8 cellular contexts compared by ENCODE assay signal in genomic region chr15:55279746-55280351, GRCh38. TPM values are rescaled to one million over a fixed set of nuclear protein-coding genes. Genes with fewer than 3 reads are reported as not detected.
A peak's percentile ranks its signal among the peaks of the same experiment; 100 is the strongest.
DNase-seq lines count a peak whose midpoint lies in the region; ATAC-seq and TF ChIP-seq lines count a peak whose summit lies in the region.

No MANE protein-coding gene starts in this region.

- 32 to 92% methylated on average over 4 of the region's 4 CpGs for WGBS in gastroesophageal sphincter (ENCODE audit: low coverage in 1 of 2), 2 donors

- H3K36me3 Mint-ChIP-seq in IgD-negative memory B cell: peaks cover 3% of the 10 kb centered on the region
- H3K36me3 Mint-ChIP-seq in activated CD4-positive, alpha-beta memory T cell treated with anti-CD3 and anti-CD28 coated beads for 36 hours: peaks cover 41% of the 10 kb centered on the region
- H3K36me3 Mint-ChIP-seq in stimulated activated naive B cell treated with anti-CD40 and anti-IgM and Interleukin-4, amounts not matched to agents 10 μg/mL and 1 μg/mL and 100 μg/mL, for 72 hours: peaks cover 6 to 29% of the 10 kb centered on the region in 2 donors

- DNase-seq in Daoy (ENCODE audit: low read depth) (peak; percentile 74), foreskin fibroblast (peak; percentile 87 to 93), vagina (ENCODE audit: extremely low spot score in 2 of 2) (no peak)
- peak; percentile 78 for DNase-seq in activated CD4-positive, alpha-beta memory T cell treated with anti-CD3 and anti-CD28 coated beads for 36 hours
- DNase-seq in stimulated activated naive B cell treated with anti-CD40 and anti-IgM and Interleukin-4, amounts not matched to agents 10 μg/mL and 1 μg/mL and 100 μg/mL, for 72 hours: peak; percentile 20

- POLR2A ChIA-PET in activated CD4-positive, alpha-beta memory T cell treated with anti-CD3 and anti-CD28 coated beads for 36 hours (lab: Charles Lee): interaction anchor here (0.6 to 2.8 kb wide), 8 partner anchors 9 to 59 kb away, joined by 3 to 21 read pairs (median 4); partner anchors contain the start of genes PIGB and PIGBOS1

- no peak for TF ChIP-seq CTCF in foreskin fibroblast (IDR thresholded peaks at IDR 0.05; ENCODE audit: low read depth, low read length)
- TF ChIP-seq CTCF in vagina (IDR thresholded peaks at IDR 0.05): no peak
- no peak for TF ChIP-seq CTCF in gastroesophageal sphincter (IDR thresholded peaks at IDR 0.05)

- H3K27me3 ChIP-seq in vagina (no peaks in the 10 kb centered on the region), gastroesophageal sphincter (no peaks in the 10 kb centered on the region)

- H3K27ac ChIP-seq in vagina (no peak overlapping the region), gastroesophageal sphincter (no peak overlapping the region)

- CTCF ChIA-PET in activated CD4-positive, alpha-beta memory T cell treated with anti-CD3 and anti-CD28 coated beads for 36 hours (lab: Charles Lee): interaction anchor here (1.0 kb wide), 1 partner anchor 11 kb away, joined by 4 read pairs; no protein-coding TSS in a partner anchor

- no peaks in the 10 kb centered on the region for H3K9me3 ChIP-seq in vagina
- H3K9me3 ChIP-seq in gastroesophageal sphincter: no peaks in the 10 kb centered on the region

- H3K4me1 ChIP-seq in vagina (peaks cover 42% of the 10 kb centered on the region), gastroesophageal sphincter (peaks cover 0 to 38% (median 5%) of the 10 kb centered on the region in 3 donors)

- intact Hi-C loops in activated CD4-positive, alpha-beta memory T cell treated with anti-CD3 and anti-CD28 coated beads for 36 hours (cut with micrococcal nuclease): loop anchor here (1.0 kb wide), 4 partner anchors 9 to 59 kb away; partner anchors contain the start of gene RAB27A
- intact Hi-C loops in vagina (cut with DNase I): no loop called here

- H3K4me3 Mint-ChIP-seq in IgD-negative memory B cell: peak overlapping the region in 3 of 4 donors; percentile 24 to 63 (median 52)
- H3K4me3 Mint-ChIP-seq in activated CD4-positive, alpha-beta memory T cell treated with anti-CD3 and anti-CD28 coated beads for 36 hours: peak overlapping the region; percentile 34
- peak overlapping the region in 1 of 2 donors; percentile 25 for H3K4me3 Mint-ChIP-seq in stimulated activated naive B cell treated with anti-CD40 and anti-IgM and Interleukin-4, amounts not matched to agents 10 μg/mL and 1 μg/mL and 100 μg/mL, for 72 hours

- H3K27me3 Mint-ChIP-seq in IgD-negative memory B cell: no peaks in the 10 kb centered on the region
- H3K27me3 Mint-ChIP-seq in activated CD4-positive, alpha-beta memory T cell treated with anti-CD3 and anti-CD28 coated beads for 36 hours: no peaks in the 10 kb centered on the region
- H3K27me3 Mint-ChIP-seq in stimulated activated naive B cell treated with anti-CD40 and anti-IgM and Interleukin-4, amounts not matched to agents 10 μg/mL and 1 μg/mL and 100 μg/mL, for 72 hours: no peaks in the 10 kb centered on the region

- H3K4me3 ChIP-seq in foreskin fibroblast (ENCODE audit: low read depth in 1 of 2, low read length in 2 of 2): no peak overlapping the region
- no peak overlapping the region for H3K4me3 ChIP-seq in vagina
- no peak overlapping the region for H3K4me3 ChIP-seq in gastroesophageal sphincter

- no peak for TF ChIP-seq POLR2A in vagina (IDR thresholded peaks at IDR 0.05)
- no peak for TF ChIP-seq POLR2A in gastroesophageal sphincter (IDR thresholded peaks at IDR 0.05)

- no peaks in the 10 kb centered on the region for H3K36me3 ChIP-seq in vagina
- no peaks in the 10 kb centered on the region for H3K36me3 ChIP-seq in gastroesophageal sphincter

- peak; percentile 80 for ATAC-seq in GM21576 (IDR thresholded peaks at IDR 0.05; ENCODE audit: unreplicated experiment)
- ATAC-seq in stimulated activated naive B cell treated with anti-CD40 and anti-IgM and Interleukin-4, amounts not matched to agents 10 μg/mL and 1 μg/mL and 100 μg/mL, for 72 hours (replicated peaks): peak; percentile 70 to 71
- no peak for ATAC-seq in gastroesophageal sphincter

- TF ChIP-seq EP300 in gastroesophageal sphincter (IDR thresholded peaks at IDR 0.05): no peak

- no peaks in the 10 kb centered on the region for H3K9me3 Mint-ChIP-seq in IgD-negative memory B cell
- no peaks in the 10 kb centered on the region for H3K9me3 Mint-ChIP-seq in activated CD4-positive, alpha-beta memory T cell treated with anti-CD3 and anti-CD28 coated beads for 36 hours
- H3K9me3 Mint-ChIP-seq in stimulated activated naive B cell treated with anti-CD40 and anti-IgM and Interleukin-4, amounts not matched to agents 10 μg/mL and 1 μg/mL and 100 μg/mL, for 72 hours: no peaks in the 10 kb centered on the region

- peak overlapping the region; percentile 62 to 91 (median 83) for H3K27ac Mint-ChIP-seq in IgD-negative memory B cell
- peak overlapping the region; percentile 98 for H3K27ac Mint-ChIP-seq in activated CD4-positive, alpha-beta memory T cell treated with anti-CD3 and anti-CD28 coated beads for 36 hours
- H3K27ac Mint-ChIP-seq in stimulated activated naive B cell treated with anti-CD40 and anti-IgM and Interleukin-4, amounts not matched to agents 10 μg/mL and 1 μg/mL and 100 μg/mL, for 72 hours: peak overlapping the region; percentile 79

- peaks cover 44 to 52% (median 49%) of the 10 kb centered on the region in 3 donors for H3K4me1 Mint-ChIP-seq in IgD-negative memory B cell
- H3K4me1 Mint-ChIP-seq in activated CD4-positive, alpha-beta memory T cell treated with anti-CD3 and anti-CD28 coated beads for 36 hours (ENCODE audit: low read depth): peaks cover 93% of the 10 kb centered on the region
- H3K4me1 Mint-ChIP-seq in stimulated activated naive B cell treated with anti-CD40 and anti-IgM and Interleukin-4, amounts not matched to agents 10 μg/mL and 1 μg/mL and 100 μg/mL, for 72 hours: peaks cover 54 to 84% of the 10 kb centered on the region in 2 donors

RNA-seq across cellular contexts. Expression of gene RAB27A, which starts 9.8 kb away (rescaled TPM):
- 6.5 and 9.7 TPM in 2 replicates for total RNA-seq in Daoy (2014; rRNA removed; shearing (Covaris generic))
- polyA plus RNA-seq in IgD-negative memory B cell: 15.3 TPM
- 100 to 1,000 TPM; 216 to 217 TPM for total RNA-seq in activated CD4-positive, alpha-beta memory T cell treated with anti-CD3 and anti-CD28 coated beads for 36 hours
- total RNA-seq in vagina (29.5 TPM), gastroesophageal sphincter (10 to 100 TPM; 16.9 to 29.7 (median 21.4) TPM)

RNA-seq across cellular contexts. Expression of gene PIGBOS1, which starts 39.1 kb away (rescaled TPM):
- 15.3 and 25.9 TPM in 2 replicates for total RNA-seq in Daoy (2014; rRNA removed; shearing (Covaris generic))
- 36.0 TPM for polyA plus RNA-seq in IgD-negative memory B cell
- 10 to 100 TPM; 10.5 to 11.1 TPM for total RNA-seq in activated CD4-positive, alpha-beta memory T cell treated with anti-CD3 and anti-CD28 coated beads for 36 hours
- 6.4 TPM for total RNA-seq in vagina
- total RNA-seq in gastroesophageal sphincter: 10 to 100 TPM in 3 of 4 donors, 1 to 10 TPM in 1; 6.7 to 19.6 (median 14.7) TPM

RNA-seq across cellular contexts. Expression of gene PIGB, which starts 39.2 kb away (rescaled TPM):
- 14.2 and 15.0 TPM in 2 replicates for total RNA-seq in Daoy (2014; rRNA removed; shearing (Covaris generic))
- polyA plus RNA-seq in IgD-negative memory B cell: 26.1 TPM
- 10 to 100 TPM; 18.0 to 18.9 TPM for total RNA-seq in activated CD4-positive, alpha-beta memory T cell treated with anti-CD3 and anti-CD28 coated beads for 36 hours
- total RNA-seq in vagina (6.9 TPM), gastroesophageal sphincter (10 to 100 TPM in 2 of 4 donors, 1 to 10 TPM in 2; 7.0 to 14.0 (median 9.0) TPM)

Comparison
In these comparisons a context has a peak if more than half of its experiments do, and no peak if none do; other contexts are left out.
1. DNase-seq: peak in Daoy (single experiment), activated CD4-positive, alpha-beta memory T cell treated with anti-CD3 and anti-CD28 coated beads for 36 hours (single experiment), foreskin fibroblast (2 of 2) and stimulated activated naive B cell treated with anti-CD40 and anti-IgM and Interleukin-4, amounts not matched to agents 10 μg/mL and 1 μg/mL and 100 μg/mL, for 72 hours (single experiment); none in vagina (0 of 2).
2. Peak in every context shown above with its lines, with median percentiles within 50 percentile points of each other: H3K27ac Mint-ChIP-seq.